ENCODE assay signal across 19 cellular contexts in the genomic region with DNA sequence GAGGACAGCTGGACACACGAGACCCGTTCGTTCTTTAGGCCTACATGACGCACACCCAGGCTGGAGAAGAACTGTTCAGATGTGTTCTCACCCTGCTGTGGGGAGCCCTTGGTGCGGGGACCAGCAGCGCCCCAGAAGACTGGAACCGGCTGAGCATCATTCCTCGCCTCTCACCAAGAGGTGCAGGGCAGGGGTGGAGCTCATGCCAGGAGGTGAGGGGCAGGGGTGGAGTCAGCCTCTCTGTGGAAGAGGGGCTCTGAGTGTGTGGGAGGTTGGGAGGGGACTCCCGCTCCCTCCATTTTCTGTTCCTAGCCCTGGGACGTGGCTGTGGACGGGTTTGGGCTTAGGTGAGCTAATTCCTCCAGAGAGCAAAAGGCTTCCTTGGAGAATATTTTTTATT.
DNase-seq lines count a peak whose midpoint lies in the region; ATAC-seq and TF ChIP-seq lines count a peak whose summit lies in the region.
"Had no signal": no experiment of that assay in that cellular context is flagged by ENCODE, and none has a peak within 500 bp of the region (broad histone marks: within the 10 kb centered on the region; RNA-seq: fewer than 3 reads in every experiment).

No MANE protein-coding gene starts in this region.

- H3K9ac ChIP-seq in neuronal stem cell (ENCODE audit: low read depth, low read length, poor library complexity): no peak overlapping the region
- H3K9ac ChIP-seq: GM23248 had no signal

- no peak overlapping the region for H2BK12ac ChIP-seq in neuronal stem cell (ENCODE audit: low read length)

- H3K36me3 ChIP-seq in neuronal stem cell (replicated peaks in 1 of 2; ENCODE audit: control insufficient read depth in 2 of 2, insufficient read depth in 2 of 2, low read length in 2 of 2): no peaks in the 10 kb centered on the region
- H3K36me3 ChIP-seq: SJSA1 had no signal

- H3K27ac ChIP-seq in coronary artery: no peak overlapping the region
- no peak overlapping the region for H3K27ac ChIP-seq in neuronal stem cell (replicated peaks; ENCODE audit: low read length)
- H3K27ac ChIP-seq: GM23248, SJSA1 had no signal

- no peak overlapping the region for H2BK5ac ChIP-seq in neuronal stem cell (ENCODE audit: low read length)

- H3K18ac ChIP-seq in neuronal stem cell (ENCODE audit: low read length): peak overlapping the region; percentile 45

- no peak overlapping the region for H4K91ac ChIP-seq in neuronal stem cell (ENCODE audit: low read depth, low read length, poor library complexity)

- H2AK5ac ChIP-seq in neuronal stem cell (ENCODE audit: low read depth, low read length): no peak overlapping the region

- no peaks in the 10 kb centered on the region for H3K4me1 ChIP-seq in neuronal stem cell (ENCODE audit: control insufficient read depth in 2 of 2, insufficient read depth in 1 of 2, low read depth in 1 of 2, low read length in 2 of 2)
- H3K4me1 ChIP-seq: SJSA1 had no signal

- peak; percentile 45 for DNase-seq in activated effector memory CD4-positive, alpha-beta T cell treated with anti-CD3 and anti-CD28 coated beads, Interleukin-2, amount 50 U/mL, for 16 hours
- DNase-seq in activated effector memory CD4-positive, alpha-beta T cell treated with Interleukin-2 at 50 U/mL for 16 hours: no peak
- DNase-seq in coronary artery (ENCODE audit: low spot score) (peak; percentile 64), neuronal stem cell (ENCODE audit: low spot score) (no peak), ureter (ENCODE audit: low spot score) (peak; percentile 32), left colon (no peak)
- DNase-seq: GM23248, H7, HFFc6, KBM-7, MV-4-11, NCI-H1105, NCI-H1930, NCI-H2107, NCI-H524 treated with DMSO at 0.1 percent for 48 hours, Right ventricle myocardium superior, RPMI8226 had no signal

- H3K4me3 ChIP-seq in coronary artery: no peak overlapping the region
- H3K4me3 ChIP-seq in neuronal stem cell (ENCODE audit: low read length in 2 of 2): no peak overlapping the region
- H3K4me3 ChIP-seq: GM23248, SJSA1 had no signal

- no peak overlapping the region for H4K8ac ChIP-seq in neuronal stem cell (ENCODE audit: low read depth, low read length)

- H3K9me3 ChIP-seq in neuronal stem cell (replicated peaks in 1 of 2; ENCODE audit: control insufficient read depth in 2 of 2, insufficient read depth in 1 of 2, low read depth in 1 of 2, low read length in 2 of 2): peaks cover 0 to 2% of the 10 kb centered on the region in 2 donors
- H3K9me3 ChIP-seq: SJSA1 had no signal

- no peak for TF ChIP-seq CTCF in coronary artery (IDR thresholded peaks at IDR 0.05)

- H2BK120ac ChIP-seq in neuronal stem cell (ENCODE audit: low read depth, low read length): no peak overlapping the region

- intact Hi-C loops in left colon (cut with DNase I, micrococcal nuclease): no loop called here

- no peak overlapping the region for H3K14ac ChIP-seq in neuronal stem cell (ENCODE audit: low read length)

- H3K4ac ChIP-seq in neuronal stem cell (ENCODE audit: low read length): no peak overlapping the region

- peaks cover 0 to 3% (median 2%) of the 10 kb centered on the region in 3 experiments for H3K27me3 ChIP-seq in neuronal stem cell (ENCODE audit: control insufficient read depth in 3 of 3, insufficient read depth in 3 of 3, low read depth in 1 of 3, low read length in 3 of 3)

- no peak overlapping the region for H2AFZ ChIP-seq in neuronal stem cell (ENCODE audit: low read length)
- H2AFZ ChIP-seq: GM23248 had no signal

- no peak overlapping the region for H2BK15ac ChIP-seq in neuronal stem cell (ENCODE audit: low read length)

- no CpG with 5 or more reads among the region's 11 CpGs for WGBS in neuronal stem cell (ENCODE audit: extremely low coverage in 2 of 2, insufficient read length in 2 of 2, insufficient replicate concordance in 1 of 2), 2 donors

- H3K79me1 ChIP-seq in neuronal stem cell (ENCODE audit: low read depth, low read length): no peaks in the 10 kb centered on the region

- ATAC-seq in GM21526 (IDR thresholded peaks at IDR 0.05; ENCODE audit: low FRiP score, unreplicated experiment) (no peak), left colon (no peak)

- H3K23ac ChIP-seq in neuronal stem cell (ENCODE audit: low read depth, low read length, poor library complexity): no peak overlapping the region

- H3K4me2 ChIP-seq in neuronal stem cell (ENCODE audit: insufficient read depth, low read length, poor library complexity, severe bottlenecking): no peak overlapping the region

Comparison
In these comparisons a context has a peak if more than half of its experiments do, and no peak if none do; other contexts are left out.
1. DNase-seq: peak in activated effector memory CD4-positive, alpha-beta T cell treated with anti-CD3 and anti-CD28 coated beads, Interleukin-2, amount 50 U/mL, for 16 hours (single experiment), coronary artery (single experiment) and ureter (single experiment); none in activated effector memory CD4-positive, alpha-beta T cell treated with Interleukin-2 at 50 U/mL for 16 hours (single experiment), neuronal stem cell (single experiment) and left colon (0 of 2).